2 cellular contexts compared by ENCODE assay signal in genomic region chr17:29247219-29247618, GRCh38.
A peak's percentile ranks its signal among the peaks of the same experiment; 100 is the strongest.
TF ChIP-seq lines count a peak whose summit lies in the region.

No MANE protein-coding gene starts in this region.

TF ChIP-seq in IMR-90, 13 proteins besides CTCF, POLR2A, EP300 and RAD21:
- TF ChIP-seq MAFK (IDR thresholded peaks at IDR 0.05; ENCODE audit: low read depth, low read length) (no peak), RFX5 (IDR thresholded peaks at IDR 0.05; ENCODE audit: low read depth, low read length) (no peak), CEBPB (IDR thresholded peaks at IDR 0.05; ENCODE audit: low read depth, low read length) (no peak), SMC3 (IDR thresholded peaks at IDR 0.05; ENCODE audit: low read depth, low read length) (no peak), RCOR1 (IDR thresholded peaks at IDR 0.05; ENCODE audit: insufficient replicate concordance, low read length) (no peak), BHLHE40 (IDR thresholded peaks at IDR 0.05; ENCODE audit: low read depth, low read length) (no peak), CHD1 (IDR thresholded peaks at IDR 0.05; ENCODE audit: low read depth, low read length) (no peak), USF2 (IDR thresholded peaks at IDR 0.05; ENCODE audit: low read depth, low read length) (no peak), NFE2L2 (IDR thresholded peaks at IDR 0.05; ENCODE audit: low read depth, low read length) (no peak), MXI1 (IDR thresholded peaks at IDR 0.05; ENCODE audit: borderline replicate concordance, low read depth, low read length) (no peak), MAZ (IDR thresholded peaks at IDR 0.05; ENCODE audit: borderline replicate concordance, low read depth, low read length) (no peak), ELK1 (IDR thresholded peaks at IDR 0.05; ENCODE audit: borderline replicate concordance, low read depth, low read length) (no peak), FOS (IDR thresholded peaks at IDR 0.05; ENCODE audit: low read depth, low read length) (no peak)

TF ChIP-seq in K562, 482 proteins besides CTCF, POLR2A, EP300 and RAD21:
- no peak for TF ChIP-seq ELK3 (CRISPR knock-in tag; IDR thresholded peaks at IDR 0.05)
- peak; percentile 85 for TF ChIP-seq BCOR (IDR thresholded peaks at IDR 0.05)
- TF ChIP-seq ZNF740 (CRISPR knock-in tag; IDR thresholded peaks at IDR 0.05), result no peak
- no peak for TF ChIP-seq ZNF740 (tag; IDR thresholded peaks at IDR 0.05)
- peak in 1 of 2 experiments; percentile 51; a peak in 1 of 4 replicates for TF ChIP-seq HDAC1 (IDR thresholded peaks at IDR 0.05)
- TF ChIP-seq SMARCA5 (IDR thresholded peaks at IDR 0.05), result peak; percentile 70; the same call in 1 of the 2 replicates
- no peak for TF ChIP-seq ZNF696 (CRISPR knock-in tag; conservative IDR thresholded peaks at IDR 0.05)
- no peak for TF ChIP-seq MYBL2 (IDR thresholded peaks at IDR 0.05; ENCODE audit: low read depth)
- TF ChIP-seq MYBL2 (CRISPR knock-in tag; IDR thresholded peaks at IDR 0.05; ENCODE audit: borderline replicate concordance), result no peak
- TF ChIP-seq RBM25 (IDR thresholded peaks at IDR 0.05; ENCODE audit: low read depth, low read length, severe bottlenecking), result peak; percentile 92
- TF ChIP-seq ID3 (CRISPR knock-in tag; IDR thresholded peaks at IDR 0.05), result no peak
- no peak for TF ChIP-seq ID3 (tag; IDR thresholded peaks at IDR 0.05)
- peak; percentile 63 to 66 for TF ChIP-seq KDM1A (IDR thresholded peaks at IDR 0.05)
